17 cellular contexts compared by ENCODE assay signal in the genomic region with DNA sequence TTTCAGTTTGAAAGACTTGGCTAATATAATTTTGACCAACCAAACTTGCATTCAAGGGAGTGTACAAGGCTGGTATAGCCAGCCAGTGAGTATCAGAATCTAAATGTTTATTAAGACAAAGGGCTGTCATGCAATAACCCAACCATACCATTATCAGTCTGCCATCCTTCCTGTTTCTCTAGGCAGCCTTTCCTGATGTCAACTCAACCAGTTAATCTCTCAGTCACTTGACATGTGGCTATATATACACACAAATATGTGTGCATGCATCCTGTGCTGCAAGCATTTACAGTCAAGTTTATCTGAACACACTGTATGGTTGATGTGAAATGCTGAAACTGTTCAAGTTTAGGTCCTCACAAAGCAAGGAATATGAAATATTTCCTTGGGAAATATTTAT.
"Had no signal": no experiment of that assay in that cellular context is flagged by ENCODE, and none has a peak within 500 bp of the region (broad histone marks: within the 10 kb centered on the region; RNA-seq: fewer than 3 reads in every experiment).

No MANE protein-coding gene starts in this region.

- H3K36me3 Mint-ChIP-seq: mesothelial cell of epicardium had no signal

- H3K9me3 Mint-ChIP-seq: activated T-cell treated with anti-CD3 and anti-CD28 coated beads, Interleukin-2, amount 50 U/mL, for 72 hours; stimulated activated naive B cell treated with anti-CD40 and anti-IgM and Interleukin-4, amounts not matched to agents 10 μg/mL and 1 μg/mL and 100 μg/mL, for 72 hours had no signal

- H3K27ac Mint-ChIP-seq: activated T-cell treated with anti-CD3 and anti-CD28 coated beads, Interleukin-2, amount 50 U/mL, for 72 hours; mesothelial cell of epicardium; nephron; stimulated activated naive B cell treated with anti-CD40 and anti-IgM and Interleukin-4, amounts not matched to agents 10 μg/mL and 1 μg/mL and 100 μg/mL, for 72 hours had no signal

- H3K9me3 ChIP-seq: breast epithelium, lower lobe of right lung, sigmoid colon, spleen, thyroid gland had no signal

- DNase-seq: activated CD4-positive, alpha-beta T cell treated with anti-CD3 and anti-CD28 coated beads, Interleukin-2, amount 50 U/mL, for 1 hour; activated CD8-positive, alpha-beta memory T cell treated with anti-CD3 and anti-CD28 coated beads, Interleukin-2, amount 50 U/mL, for 4 hours; activated effector memory CD4-positive, alpha-beta T cell treated with anti-CD3 and anti-CD28 coated beads, Interleukin-2, amount 50 U/mL, for 16 hours; activated naive CD4-positive, alpha-beta T cell treated with anti-CD3 and anti-CD28 coated beads, Interleukin-2, amount 50 U/mL, for 16 hours; activated T-cell treated with anti-CD3 and anti-CD28 coated beads, Interleukin-2, amount 50 U/mL, for 72 hours; aorta; hypothalamus; islet precursor cell; left colon; lower lobe of right lung; sigmoid colon; spleen; stimulated activated naive B cell treated with anti-CD40 and anti-IgM and Interleukin-4, amounts not matched to agents 10 μg/mL and 1 μg/mL and 100 μg/mL, for 72 hours; thyroid gland had no signal

- H3K4me1 Mint-ChIP-seq: mesothelial cell of epicardium, nephron had no signal

- ATAC-seq: activated T-cell treated with anti-CD3 and anti-CD28 coated beads, Interleukin-2, amount 50 U/mL, for 72 hours; left colon; lower lobe of right lung; stimulated activated naive B cell treated with anti-CD40 and anti-IgM and Interleukin-4, amounts not matched to agents 10 μg/mL and 1 μg/mL and 100 μg/mL, for 72 hours had no signal

- H3K27me3 Mint-ChIP-seq: stimulated activated naive B cell treated with anti-CD40 and anti-IgM and Interleukin-4, amounts not matched to agents 10 μg/mL and 1 μg/mL and 100 μg/mL, for 72 hours had no signal

- H3K4me3 Mint-ChIP-seq: activated T-cell treated with anti-CD3 and anti-CD28 coated beads, Interleukin-2, amount 50 U/mL, for 72 hours; mesothelial cell of epicardium; nephron; stimulated activated naive B cell treated with anti-CD40 and anti-IgM and Interleukin-4, amounts not matched to agents 10 μg/mL and 1 μg/mL and 100 μg/mL, for 72 hours had no signal
